3 cellular contexts compared by ENCODE assay signal in genomic region chr5:120463026-120463770, GRCh38.
TF ChIP-seq lines count a peak whose summit lies in the region.

No MANE protein-coding gene starts in this region.

TF ChIP-seq in IMR-90, 13 proteins besides CTCF, POLR2A, EP300 and RAD21:
- TF ChIP-seq MAZ (IDR thresholded peaks at IDR 0.05; ENCODE audit: borderline replicate concordance, low read depth, low read length) (no peak), CHD1 (IDR thresholded peaks at IDR 0.05; ENCODE audit: low read depth, low read length) (no peak), RCOR1 (IDR thresholded peaks at IDR 0.05; ENCODE audit: insufficient replicate concordance, low read length) (no peak), USF2 (IDR thresholded peaks at IDR 0.05; ENCODE audit: low read depth, low read length) (no peak), NFE2L2 (IDR thresholded peaks at IDR 0.05; ENCODE audit: low read depth, low read length) (no peak), SMC3 (IDR thresholded peaks at IDR 0.05; ENCODE audit: low read depth, low read length) (no peak)

TF ChIP-seq in K562, 482 proteins besides CTCF, POLR2A, EP300 and RAD21 (continues in another document):
- TF ChIP-seq PHF8 (IDR thresholded peaks at IDR 0.05; ENCODE audit: borderline replicate concordance, low read length) (no peak), VEZF1 (CRISPR knock-in tag; IDR thresholded peaks at IDR 0.05) (no peak), RFX5 (IDR thresholded peaks at IDR 0.05; ENCODE audit: low read depth, low read length) (no peak), E4F1 (CRISPR knock-in tag; IDR thresholded peaks at IDR 0.05; ENCODE audit: borderline replicate concordance) (no peak), GATA2 (CRISPR knock-in tag; IDR thresholded peaks at IDR 0.05) (no peak), ZNF512 (tag; IDR thresholded peaks at IDR 0.05) (peak; percentile 49; the same call in 1 of the 2 replicates), ZNF23 (CRISPR knock-in tag; IDR thresholded peaks at IDR 0.05) (no peak), SFPQ (IDR thresholded peaks at IDR 0.05; ENCODE audit: low read depth, low read length) (no peak), SPI1 (IDR thresholded peaks at IDR 0.05; ENCODE audit: borderline replicate concordance, low read depth, low read length) (peak; percentile 40; the same call in 1 of the 2 replicates), ELF1 (tag; IDR thresholded peaks at IDR 0.05) (no peak), ZBTB5 (IDR thresholded peaks at IDR 0.05) (no peak), ZNF384 (IDR thresholded peaks at IDR 0.05; ENCODE audit: low read depth, low read length) (peak; percentile 75), SAFB (IDR thresholded peaks at IDR 0.05; ENCODE audit: borderline replicate concordance, low read depth, low read length) (no peak), WHSC1 (IDR thresholded peaks at IDR 0.05; ENCODE audit: low read length) (no peak)

TF ChIP-seq in HepG2, 621 proteins besides CTCF, POLR2A, EP300 and RAD21:
- TF ChIP-seq PAXIP1 (CRISPR knock-in tag; conservative IDR thresholded peaks at IDR 0.05) (no peak), MATR3 (CRISPR knock-in tag; IDR thresholded peaks at IDR 0.05) (no peak), ZNF10 (CRISPR knock-in tag; IDR thresholded peaks at IDR 0.05; ENCODE audit: borderline replicate concordance, low read depth) (no peak), AFF4 (CRISPR knock-in tag; IDR thresholded peaks at IDR 0.05) (no peak), SATB2 (CRISPR knock-in tag; IDR thresholded peaks at IDR 0.05) (no peak), ATM (IDR thresholded peaks at IDR 0.05; ENCODE audit: borderline replicate concordance) (no peak), ZNF670 (CRISPR knock-in tag; IDR thresholded peaks at IDR 0.05; ENCODE audit: borderline replicate concordance) (no peak), FOSL1 (CRISPR knock-in tag; IDR thresholded peaks at IDR 0.05; ENCODE audit: borderline replicate concordance) (no peak), TBP (CRISPR knock-in tag; IDR thresholded peaks at IDR 0.05) (no peak), SP140L (CRISPR knock-in tag; IDR thresholded peaks at IDR 0.05; ENCODE audit: borderline replicate concordance) (no peak), HNF4A (CRISPR knock-in tag; IDR thresholded peaks at IDR 0.05) (no peak), ZNF660 (CRISPR knock-in tag; IDR thresholded peaks at IDR 0.05; ENCODE audit: borderline replicate concordance, low read depth) (no peak), TFAP4 (IDR thresholded peaks at IDR 0.05; ENCODE audit: borderline replicate concordance, low read depth) (no peak), ZNF589 (CRISPR knock-in tag; conservative IDR thresholded peaks at IDR 0.05) (no peak), ZNF558 (CRISPR knock-in tag; IDR thresholded peaks at IDR 0.05; ENCODE audit: borderline replicate concordance) (no peak), ARID5B (CRISPR knock-in tag; IDR thresholded peaks at IDR 0.05) (no peak), ZNF841 (CRISPR knock-in tag; IDR thresholded peaks at IDR 0.05; ENCODE audit: borderline replicate concordance) (no peak), CBFB (CRISPR knock-in tag; IDR thresholded peaks at IDR 0.05) (no peak)
